In the genomic region with DNA sequence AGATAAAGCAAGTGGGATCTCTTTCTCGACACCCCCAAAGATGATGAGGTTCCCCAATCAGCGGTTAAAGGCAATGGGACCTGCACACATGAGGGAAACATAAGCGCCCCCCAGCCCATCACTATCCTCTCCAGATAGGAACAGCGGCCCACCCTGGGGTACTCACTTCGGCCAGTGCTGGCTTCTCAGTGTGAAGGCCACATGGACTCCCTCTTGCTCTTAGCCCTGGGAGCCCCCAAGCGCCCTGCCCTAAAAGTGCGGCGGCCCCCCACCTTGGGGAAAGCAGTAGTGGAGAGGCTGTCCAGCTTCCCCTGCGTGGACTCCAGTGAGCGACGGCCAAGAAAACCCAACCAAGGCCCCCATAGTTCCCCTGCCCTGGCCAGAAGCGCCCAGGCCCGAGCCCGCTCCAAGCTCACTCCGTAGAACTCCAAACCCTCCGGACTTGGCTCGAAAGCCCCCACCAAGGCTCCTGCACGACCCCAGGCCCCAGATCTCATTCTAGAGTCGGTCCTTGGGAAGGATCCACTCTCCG, we compare ENCODE assay signal across 1 cellular context.
TF ChIP-seq lines count a peak whose summit lies in the region.

No MANE protein-coding gene starts in this region.

TF ChIP-seq in GM23338, 12 proteins besides CTCF, POLR2A, EP300 and RAD21 (continued from another document):
- TF ChIP-seq, protein P1, sequence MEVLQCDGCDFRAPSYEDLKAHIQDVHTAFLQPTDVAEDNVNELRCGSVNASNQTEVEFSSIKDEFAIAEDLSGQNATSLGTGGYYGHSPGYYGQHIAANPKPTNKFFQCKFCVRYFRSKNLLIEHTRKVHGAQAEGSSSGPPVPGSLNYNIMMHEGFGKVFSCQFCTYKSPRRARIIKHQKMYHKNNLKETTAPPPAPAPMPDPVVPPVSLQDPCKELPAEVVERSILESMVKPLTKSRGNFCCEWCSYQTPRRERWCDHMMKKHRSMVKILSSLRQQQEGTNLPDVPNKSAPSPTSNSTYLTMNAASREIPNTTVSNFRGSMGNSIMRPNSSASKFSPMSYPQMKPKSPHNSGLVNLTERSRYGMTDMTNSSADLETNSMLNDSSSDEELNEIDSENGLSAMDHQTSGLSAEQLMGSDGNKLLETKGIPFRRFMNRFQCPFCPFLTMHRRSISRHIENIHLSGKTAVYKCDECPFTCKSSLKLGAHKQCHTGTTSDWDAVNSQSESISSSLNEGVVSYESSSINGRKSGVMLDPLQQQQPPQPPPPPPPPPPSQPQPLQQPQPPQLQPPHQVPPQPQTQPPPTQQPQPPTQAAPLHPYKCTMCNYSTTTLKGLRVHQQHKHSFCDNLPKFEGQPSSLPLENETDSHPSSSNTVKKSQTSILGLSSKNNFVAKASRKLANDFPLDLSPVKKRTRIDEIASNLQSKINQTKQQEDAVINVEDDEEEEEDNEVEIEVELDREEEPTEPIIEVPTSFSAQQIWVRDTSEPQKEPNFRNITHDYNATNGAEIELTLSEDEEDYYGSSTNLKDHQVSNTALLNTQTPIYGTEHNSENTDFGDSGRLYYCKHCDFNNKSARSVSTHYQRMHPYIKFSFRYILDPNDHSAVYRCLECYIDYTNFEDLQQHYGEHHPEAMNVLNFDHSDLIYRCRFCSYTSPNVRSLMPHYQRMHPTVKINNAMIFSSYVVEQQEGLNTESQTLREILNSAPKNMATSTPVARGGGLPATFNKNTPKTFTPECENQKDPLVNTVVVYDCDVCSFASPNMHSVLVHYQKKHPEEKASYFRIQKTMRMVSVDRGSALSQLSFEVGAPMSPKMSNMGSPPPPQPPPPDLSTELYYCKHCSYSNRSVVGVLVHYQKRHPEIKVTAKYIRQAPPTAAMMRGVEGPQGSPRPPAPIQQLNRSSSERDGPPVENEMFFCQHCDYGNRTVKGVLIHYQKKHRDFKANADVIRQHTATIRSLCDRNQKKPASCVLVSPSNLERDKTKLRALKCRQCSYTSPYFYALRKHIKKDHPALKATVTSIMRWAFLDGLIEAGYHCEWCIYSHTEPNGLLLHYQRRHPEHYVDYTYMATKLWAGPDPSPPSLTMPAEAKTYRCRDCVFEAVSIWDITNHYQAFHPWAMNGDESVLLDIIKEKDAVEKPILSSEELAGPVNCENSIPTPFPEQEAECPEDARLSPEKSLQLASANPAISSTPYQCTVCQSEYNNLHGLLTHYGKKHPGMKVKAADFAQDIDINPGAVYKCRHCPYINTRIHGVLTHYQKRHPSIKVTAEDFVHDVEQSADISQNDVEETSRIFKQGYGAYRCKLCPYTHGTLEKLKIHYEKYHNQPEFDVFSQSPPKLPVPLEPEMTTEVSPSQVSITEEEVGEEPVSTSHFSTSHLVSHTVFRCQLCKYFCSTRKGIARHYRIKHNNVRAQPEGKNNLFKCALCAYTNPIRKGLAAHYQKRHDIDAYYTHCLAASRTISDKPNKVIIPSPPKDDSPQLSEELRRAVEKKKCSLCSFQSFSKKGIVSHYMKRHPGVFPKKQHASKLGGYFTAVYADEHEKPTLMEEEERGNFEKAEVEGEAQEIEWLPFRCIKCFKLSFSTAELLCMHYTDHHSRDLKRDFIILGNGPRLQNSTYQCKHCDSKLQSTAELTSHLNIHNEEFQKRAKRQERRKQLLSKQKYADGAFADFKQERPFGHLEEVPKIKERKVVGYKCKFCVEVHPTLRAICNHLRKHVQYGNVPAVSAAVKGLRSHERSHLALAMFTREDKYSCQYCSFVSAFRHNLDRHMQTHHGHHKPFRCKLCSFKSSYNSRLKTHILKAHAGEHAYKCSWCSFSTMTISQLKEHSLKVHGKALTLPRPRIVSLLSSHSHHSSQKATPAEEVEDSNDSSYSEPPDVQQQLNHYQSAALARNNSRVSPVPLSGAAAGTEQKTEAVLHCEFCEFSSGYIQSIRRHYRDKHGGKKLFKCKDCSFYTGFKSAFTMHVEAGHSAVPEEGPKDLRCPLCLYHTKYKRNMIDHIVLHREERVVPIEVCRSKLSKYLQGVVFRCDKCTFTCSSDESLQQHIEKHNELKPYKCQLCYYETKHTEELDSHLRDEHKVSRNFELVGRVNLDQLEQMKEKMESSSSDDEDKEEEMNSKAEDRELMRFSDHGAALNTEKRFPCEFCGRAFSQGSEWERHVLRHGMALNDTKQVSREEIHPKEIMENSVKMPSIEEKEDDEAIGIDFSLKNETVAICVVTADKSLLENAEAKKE (CRISPR knock-in tag; IDR thresholded peaks at IDR 0.05) = no peak
- no peak for TF ChIP-seq POLR2AphosphoS5 (IDR thresholded peaks at IDR 0.05; ENCODE audit: low read depth)
- TF ChIP-seq, protein P2, sequence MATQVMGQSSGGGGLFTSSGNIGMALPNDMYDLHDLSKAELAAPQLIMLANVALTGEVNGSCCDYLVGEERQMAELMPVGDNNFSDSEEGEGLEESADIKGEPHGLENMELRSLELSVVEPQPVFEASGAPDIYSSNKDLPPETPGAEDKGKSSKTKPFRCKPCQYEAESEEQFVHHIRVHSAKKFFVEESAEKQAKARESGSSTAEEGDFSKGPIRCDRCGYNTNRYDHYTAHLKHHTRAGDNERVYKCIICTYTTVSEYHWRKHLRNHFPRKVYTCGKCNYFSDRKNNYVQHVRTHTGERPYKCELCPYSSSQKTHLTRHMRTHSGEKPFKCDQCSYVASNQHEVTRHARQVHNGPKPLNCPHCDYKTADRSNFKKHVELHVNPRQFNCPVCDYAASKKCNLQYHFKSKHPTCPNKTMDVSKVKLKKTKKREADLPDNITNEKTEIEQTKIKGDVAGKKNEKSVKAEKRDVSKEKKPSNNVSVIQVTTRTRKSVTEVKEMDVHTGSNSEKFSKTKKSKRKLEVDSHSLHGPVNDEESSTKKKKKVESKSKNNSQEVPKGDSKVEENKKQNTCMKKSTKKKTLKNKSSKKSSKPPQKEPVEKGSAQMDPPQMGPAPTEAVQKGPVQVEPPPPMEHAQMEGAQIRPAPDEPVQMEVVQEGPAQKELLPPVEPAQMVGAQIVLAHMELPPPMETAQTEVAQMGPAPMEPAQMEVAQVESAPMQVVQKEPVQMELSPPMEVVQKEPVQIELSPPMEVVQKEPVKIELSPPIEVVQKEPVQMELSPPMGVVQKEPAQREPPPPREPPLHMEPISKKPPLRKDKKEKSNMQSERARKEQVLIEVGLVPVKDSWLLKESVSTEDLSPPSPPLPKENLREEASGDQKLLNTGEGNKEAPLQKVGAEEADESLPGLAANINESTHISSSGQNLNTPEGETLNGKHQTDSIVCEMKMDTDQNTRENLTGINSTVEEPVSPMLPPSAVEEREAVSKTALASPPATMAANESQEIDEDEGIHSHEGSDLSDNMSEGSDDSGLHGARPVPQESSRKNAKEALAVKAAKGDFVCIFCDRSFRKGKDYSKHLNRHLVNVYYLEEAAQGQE (IDR thresholded peaks at IDR 0.05; ENCODE audit: unreplicated experiment) = no peak
- TF ChIP-seq NANOG (IDR thresholded peaks at IDR 0.05; ENCODE audit: borderline replicate concordance) = no peak
- TF ChIP-seq ZNF331 (CRISPR knock-in tag; IDR thresholded peaks at IDR 0.05; ENCODE audit: low read depth) = no peak
- no peak for TF ChIP-seq EZH2phosphoT487 (IDR thresholded peaks at IDR 0.05; ENCODE audit: unreplicated experiment)
- TF ChIP-seq STAT1 (IDR thresholded peaks at IDR 0.05; ENCODE audit: unreplicated experiment) = no peak
- no peak for TF ChIP-seq ETS1 (IDR thresholded peaks at IDR 0.05)
- no peak for TF ChIP-seq EZH2 (IDR thresholded peaks at IDR 0.05; ENCODE audit: low read depth, unreplicated experiment)
- no peak for TF ChIP-seq ZNF114 (CRISPR knock-in tag; IDR thresholded peaks at IDR 0.05)
- no peak for TF ChIP-seq JUNB (IDR thresholded peaks at IDR 0.05; ENCODE audit: unreplicated experiment)
